Comparison of ENCODE assay signal across 7 cellular contexts in the genomic region with DNA sequence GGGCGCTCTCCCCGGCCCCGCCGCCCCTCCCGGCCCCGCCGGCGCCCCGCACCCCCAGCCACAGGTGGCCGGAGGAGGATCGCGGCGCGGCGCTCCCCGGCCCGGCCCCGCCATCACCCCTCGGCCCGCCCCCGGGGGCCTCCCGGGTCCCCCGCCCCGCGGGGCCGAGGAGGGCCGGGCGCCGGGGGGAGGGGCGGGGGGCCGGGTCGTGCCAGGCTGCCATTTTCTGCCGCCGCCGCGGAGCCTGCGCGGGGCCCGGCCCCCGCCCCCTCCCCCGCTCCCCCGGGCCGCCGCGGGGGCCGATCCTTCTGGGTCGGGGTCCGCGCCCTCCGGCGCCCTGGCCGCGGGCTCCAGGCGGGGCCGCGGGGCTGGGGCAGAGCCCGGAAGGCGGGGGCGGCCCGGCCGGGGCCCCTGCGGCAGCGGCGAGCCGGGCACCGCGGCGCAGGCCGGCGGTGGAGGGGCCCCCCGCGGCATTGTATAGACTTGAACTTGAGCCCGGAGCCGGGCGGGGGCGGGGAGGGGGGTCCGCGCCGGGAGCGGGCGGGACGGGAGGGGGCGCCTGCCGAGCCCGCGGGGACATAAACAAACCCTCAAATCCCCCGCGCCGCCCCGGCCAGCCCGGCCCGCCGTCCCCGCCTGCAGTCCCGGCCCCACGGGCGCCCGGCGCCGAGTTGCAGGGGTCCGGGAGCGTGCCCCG. TPM values are rescaled to one million over a fixed set of nuclear protein-coding genes. Genes with fewer than 3 reads are reported as not detected.
DNase-seq lines count a peak whose midpoint lies in the region; ATAC-seq and TF ChIP-seq lines count a peak whose summit lies in the region.

No MANE protein-coding gene starts in this region.

- H3K27me3 ChIP-seq in right lobe of liver, result no peaks in the 10 kb centered on the region

- TF ChIP-seq POLR2A in right lobe of liver (IDR thresholded peaks at IDR 0.05), result no peak

- ATAC-seq in GM19397 (IDR thresholded peaks at IDR 0.05; ENCODE audit: unreplicated experiment) (peak; percentile 27), HG03571 (IDR thresholded peaks at IDR 0.05; ENCODE audit: unreplicated experiment) (peak; percentile 11), right lobe of liver (no peak)

- no peaks in the 10 kb centered on the region for H3K36me3 ChIP-seq in right lobe of liver

- H3K27ac ChIP-seq in right lobe of liver, result peak overlapping the region in 1 of 3 donors; percentile 59

- peak overlapping the region; percentile 59 to 80 (median 59) for H3K4me3 ChIP-seq in right lobe of liver

- no peaks in the 10 kb centered on the region for H3K9me3 ChIP-seq in right lobe of liver

- no CpG with 5 or more reads among the region's 103 CpGs for WGBS in right lobe of liver (ENCODE audit: insufficient coverage, low coverage, low lambda C conversion rate, missing lambda C conversion rate)

- DNase-seq in GDM1 (lab: John Stamatoyannopoulos, UW), result peak; percentile 22
- DNase-seq in amygdala (lab: John Stamatoyannopoulos, UW), result peak in 30 of 56 donors; percentile 15 to 75 (median 48)
- peak in 1 of 3 donors; percentile 46 for DNase-seq in right lobe of liver
- DNase-seq in DMS114 treated with DMSO at 0.1 percent for 48 hours (lab: John Stamatoyannopoulos, UW; ENCODE audit: unreplicated experiment), result no peak
- DNase-seq in kidney glomerular epithelial cell (lab: John Stamatoyannopoulos, UW), result no peak

- intact Hi-C loops in right lobe of liver (cut with DNase I), result no loop called here

- peaks cover 0 to 3% (median 0%) of the 10 kb centered on the region in 4 donors for H3K4me1 ChIP-seq in right lobe of liver

- no peak for TF ChIP-seq CTCF in right lobe of liver (IDR thresholded peaks at IDR 0.05)

RNA-seq across cellular contexts. Expression of a gene that starts 0.5 kb away (rescaled TPM):
- total RNA-seq in right lobe of liver, result 10 to 100 TPM in 3 of 6 experiments, 1 to 10 TPM in 3; 4.9 to 13.3 (median 9.3) TPM

Comparison
In these comparisons a context has a peak if more than half of its experiments do, and no peak if none do; other contexts are left out.
1. DNase-seq: peak in GDM1 (single experiment) and amygdala (30 of 56); none in DMS114 treated with DMSO at 0.1 percent for 48 hours (single experiment) and kidney glomerular epithelial cell (single experiment).
2. ATAC-seq: peak in GM19397 (single experiment) and HG03571 (single experiment); none in right lobe of liver (0 of 4).